15 cellular contexts compared by ENCODE assay signal in the genomic region with DNA sequence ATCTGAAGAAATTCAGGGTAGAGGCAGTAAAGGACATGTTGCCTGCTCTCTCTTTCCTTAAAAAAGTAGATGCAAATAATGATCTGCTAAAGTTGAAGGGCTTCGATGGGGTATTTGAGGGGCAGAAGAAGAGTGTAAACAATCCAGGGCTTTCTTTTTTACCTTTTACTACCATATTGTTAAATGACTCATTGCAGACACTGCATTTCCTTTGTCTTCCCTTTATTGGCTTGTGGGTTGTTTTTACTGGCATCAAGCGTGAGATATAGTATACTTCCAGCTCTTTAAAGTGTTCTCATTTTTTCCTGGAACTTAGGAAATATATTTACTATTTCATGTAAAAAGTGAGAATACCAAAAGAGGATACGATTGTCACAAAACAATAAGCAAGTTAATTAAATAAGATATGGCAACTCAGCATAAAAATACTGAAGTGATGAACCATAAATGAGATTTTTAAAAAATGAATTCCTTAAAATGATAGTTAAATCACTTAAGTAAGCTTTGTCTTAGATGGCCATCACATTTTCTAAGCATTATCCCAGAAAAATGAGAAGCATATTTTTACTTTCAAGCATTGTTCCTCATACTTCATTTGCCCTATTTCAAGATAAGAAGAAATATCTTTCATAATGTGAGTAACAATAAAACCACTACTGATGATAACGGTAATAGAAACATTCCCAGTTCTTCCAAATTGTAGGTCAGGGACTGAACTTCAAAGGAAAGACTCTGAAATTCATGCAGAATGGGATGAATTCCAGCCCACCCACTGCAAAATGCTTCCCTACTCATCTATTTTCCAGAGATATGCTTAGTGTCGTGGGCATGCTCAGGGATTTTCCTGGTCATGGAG.
A peak's percentile ranks its signal among the peaks of the same experiment; 100 is the strongest.
DNase-seq lines count a peak whose midpoint lies in the region; ATAC-seq, FAIRE-seq and TF ChIP-seq lines count a peak whose summit lies in the region.
"Had no signal": no experiment of that assay in that cellular context is flagged by ENCODE, and none has a peak within 500 bp of the region (broad histone marks: within the 10 kb centered on the region; RNA-seq: fewer than 3 reads in every experiment).

No MANE protein-coding gene starts in this region.

- ATAC-seq in activated T-helper 17 cell treated with anti-CD3 and anti-CD28 coated beads, Interleukin-2, amount 50 U/mL, for 72 hours (replicated peaks), result peak; percentile 20
- ATAC-seq in HG03571 (IDR thresholded peaks at IDR 0.05; ENCODE audit: unreplicated experiment), result no peak

- peak overlapping the region in 5 of 11 experiments; percentile 15 to 44 (median 31); a peak in 5 of 22 replicates for H3K9ac ChIP-seq in BLaER1 treated with 17β-estradiol and CSF1 and Interleukin-3, amounts not matched to agents 10 nM and 100 nM
- H3K9ac ChIP-seq in keratinocyte (ENCODE audit: control insufficient read depth, extremely low read depth, insufficient read depth, low read length), result no peak overlapping the region

- peak overlapping the region; percentile 23 for H3K27ac Mint-ChIP-seq in activated T-helper 17 cell treated with anti-CD3 and anti-CD28 coated beads, Interleukin-2, amount 50 U/mL, for 72 hours

- peak overlapping the region in 9 of 11 experiments; percentile 19 to 63 (median 54); a peak in 17 of 22 replicates for H3K27ac ChIP-seq in BLaER1 treated with 17β-estradiol and CSF1 and Interleukin-3, amounts not matched to agents 10 nM and 100 nM
- H3K27ac ChIP-seq in keratinocyte (ENCODE audit: control insufficient read depth, insufficient read depth, low read length), result no peak overlapping the region
- H3K27ac ChIP-seq: SJCRH30, upper lobe of left lung had no signal

- peak overlapping the region; percentile 50 to 88 (median 72) for H3K4me2 ChIP-seq in BLaER1 treated with 17β-estradiol and CSF1 and Interleukin-3, amounts not matched to agents 10 nM and 100 nM
- H3K4me2 ChIP-seq in keratinocyte (ENCODE audit: control insufficient read depth, extremely low read depth, insufficient read depth, low read depth, low read length), result no peak overlapping the region

- H3K27me3 Mint-ChIP-seq in activated T-helper 17 cell treated with anti-CD3 and anti-CD28 coated beads, Interleukin-2, amount 50 U/mL, for 72 hours, result no peaks in the 10 kb centered on the region

- peak overlapping the region; percentile 38 for H2AFZ ChIP-seq in keratinocyte (ENCODE audit: control insufficient read depth, low read length)

- TF ChIP-seq CTCF in keratinocyte (optimal IDR thresholded peaks at IDR 0.05 in 1 of 3, IDR thresholded peaks at IDR 0.05 in 1 of 3, conservative IDR thresholded peaks at IDR 0.05 in 1 of 3; ENCODE audit: extremely low read depth in 1 of 3, insufficient read depth in 2 of 3, low read length in 3 of 3), result no peak

- peak overlapping the region; percentile 60 for H3K4me3 Mint-ChIP-seq in activated T-helper 17 cell treated with anti-CD3 and anti-CD28 coated beads, Interleukin-2, amount 50 U/mL, for 72 hours
- H3K4me3 Mint-ChIP-seq: nephron progenitor cell had no signal

- H3K9me3 Mint-ChIP-seq in activated T-helper 17 cell treated with anti-CD3 and anti-CD28 coated beads, Interleukin-2, amount 50 U/mL, for 72 hours, result no peaks in the 10 kb centered on the region
- H3K9me3 Mint-ChIP-seq: nephron progenitor cell had no signal

- H3K36me3 ChIP-seq in BLaER1 treated with 17β-estradiol and CSF1 and Interleukin-3, amounts not matched to agents 10 nM and 100 nM, result no peaks in the 10 kb centered on the region
- no peaks in the 10 kb centered on the region for H3K36me3 ChIP-seq in keratinocyte (ENCODE audit: control insufficient read depth in 2 of 2, extremely low read depth in 1 of 2, insufficient read depth in 2 of 2, low read length in 2 of 2)
- H3K36me3 ChIP-seq: SJCRH30, upper lobe of left lung had no signal

- no peaks in the 10 kb centered on the region for H3K27me3 ChIP-seq in BLaER1 treated with 17β-estradiol and CSF1 and Interleukin-3, amounts not matched to agents 10 nM and 100 nM
- H3K27me3 ChIP-seq in keratinocyte (ENCODE audit: control insufficient read depth, extremely low read depth, insufficient read depth, low read length), result no peaks in the 10 kb centered on the region
- H3K27me3 ChIP-seq: SJCRH30, upper lobe of left lung had no signal

- H4K20me1 ChIP-seq in BLaER1 treated with 17β-estradiol and CSF1 and Interleukin-3, amounts not matched to agents 10 nM and 100 nM, result no peaks in the 10 kb centered on the region
- no peaks in the 10 kb centered on the region for H4K20me1 ChIP-seq in keratinocyte (ENCODE audit: control insufficient read depth, extremely low read depth, insufficient read depth, low read length)

- H3K4me1 Mint-ChIP-seq in activated T-helper 17 cell treated with anti-CD3 and anti-CD28 coated beads, Interleukin-2, amount 50 U/mL, for 72 hours, result peaks cover 26% of the 10 kb centered on the region

- H3K4me3 ChIP-seq in BLaER1 treated with 17β-estradiol and CSF1 and Interleukin-3, amounts not matched to agents 10 nM and 100 nM, result peak overlapping the region in 1 of 10 experiments; percentile 1; a peak in 1 of 20 replicates
- no peak overlapping the region for H3K4me3 ChIP-seq in keratinocyte (ENCODE audit: control insufficient read depth in 2 of 3, extremely low read depth in 1 of 3, insufficient read depth in 2 of 3, low read depth in 1 of 3, low read length in 3 of 3)
- H3K4me3 ChIP-seq: SJCRH30, upper lobe of left lung had no signal

- peaks cover 48 to 64% (median 59%) of the 10 kb centered on the region in 10 experiments for H3K4me1 ChIP-seq in BLaER1 treated with 17β-estradiol and CSF1 and Interleukin-3, amounts not matched to agents 10 nM and 100 nM
- no peaks in the 10 kb centered on the region for H3K4me1 ChIP-seq in keratinocyte (ENCODE audit: control insufficient read depth, extremely low read depth, insufficient read depth, low read length)
- H3K4me1 ChIP-seq: upper lobe of left lung had no signal

- no peaks in the 10 kb centered on the region for H3K9me1 ChIP-seq in keratinocyte (ENCODE audit: control insufficient read depth, extremely low read depth, insufficient read depth, low read length)

- peak; percentile 67 for DNase-seq in HT1080 (ENCODE audit: low read depth)
- no peak for DNase-seq in keratinocyte (ENCODE audit: low read depth, low spot score)
- no peak for DNase-seq in NCI-H524 (lab: John Stamatoyannopoulos, UW)
- no peak for DNase-seq in G401 (ENCODE audit: low spot score)
- no peak for DNase-seq in HuH-7.5 (ENCODE audit: low spot score)
- DNase-seq: NCI-H187 treated with DMSO at 0.1 percent for 48 hours; nephron progenitor cell; stimulated activated CD4-positive, alpha-beta T cell treated with anti-CD3 and anti-CD28 coated beads, Interleukin-2, amount 100 ng/mL, for 48 hours; upper lobe of left lung had no signal

- no peaks in the 10 kb centered on the region for H3K9me3 ChIP-seq in BLaER1 treated with 17β-estradiol and CSF1 and Interleukin-3, amounts not matched to agents 10 nM and 100 nM (replicated peaks in 1 of 11)
- H3K9me3 ChIP-seq in keratinocyte (ENCODE audit: control insufficient read depth, low read depth, low read length), result no peaks in the 10 kb centered on the region
- H3K9me3 ChIP-seq: SJCRH30, upper lobe of left lung had no signal

- H3K36me3 Mint-ChIP-seq in activated T-helper 17 cell treated with anti-CD3 and anti-CD28 coated beads, Interleukin-2, amount 50 U/mL, for 72 hours (ENCODE audit: low read depth), result no peaks in the 10 kb centered on the region

- no peak for FAIRE-seq in keratinocyte (lab: Jason Lieb, UNC)
- FAIRE-seq: D721Med, H54 had no signal

- no peaks in the 10 kb centered on the region for H3K79me2 ChIP-seq in keratinocyte (ENCODE audit: control insufficient read depth, insufficient read depth, low read length)

- dilution Hi-C loops in keratinocyte (cut with MboI; ENCODE audit: extremely low pct_ligation_motif_present, low sequenced_read_pairs), result no loop called here

- in situ Hi-C loops in G401 (cut with HindIII; ENCODE audit: low sequenced_read_pairs), result no loop called here
